ENCODE assay signal across 19 cellular contexts in genomic region chr4:84673475-84674230, GRCh38.
DNase-seq lines count a peak whose midpoint lies in the region; ATAC-seq and TF ChIP-seq lines count a peak whose summit lies in the region.
"Had no signal": no experiment of that assay in that cellular context is flagged by ENCODE, and none has a peak within 500 bp of the region (broad histone marks: within the 10 kb centered on the region; RNA-seq: fewer than 3 reads in every experiment).

No MANE protein-coding gene starts in this region.

- H3K4me3 ChIP-seq in AG09309 (ENCODE audit: control insufficient read depth, low read depth, low read length) (no peak overlapping the region), IMR-90 (ENCODE audit: insufficient read depth, low read depth, low read length) (no peak overlapping the region), lung (no peak overlapping the region)
- H3K4me3 ChIP-seq: hepatocyte, mucosa of descending colon, right atrium auricular region, transverse colon had no signal

- H3K18ac ChIP-seq in IMR-90 (ENCODE audit: low read depth, low read length), result peak overlapping the region; percentile 84; the same call in 1 of the 2 replicates

- peaks cover 13% of the 10 kb centered on the region for H3K9me1 ChIP-seq in IMR-90 (ENCODE audit: insufficient read depth, low read length)

- POLR2A ChIA-PET in IMR-90 (lab: Charles Lee; ENCODE audit: unreplicated experiment), result no interaction called here

- H2BK120ac ChIP-seq in IMR-90 (ENCODE audit: low read depth, low read length), result 0 out of 2 replicates have a peak overlapping the region, but pooled peaks have one; percentile 36

- no peak overlapping the region for H2AFZ ChIP-seq in IMR-90 (replicated peaks; ENCODE audit: low read length, poor library complexity)
- H2AFZ ChIP-seq: hepatocyte had no signal

- TF ChIP-seq RAD21 in IMR-90 (IDR thresholded peaks at IDR 0.05; ENCODE audit: low read length), result no peak

- no peak overlapping the region for H3K23ac ChIP-seq in IMR-90 (ENCODE audit: low read depth, low read length)

- H3K36me3 ChIP-seq in IMR-90 (ENCODE audit: control insufficient read depth, insufficient read depth, low read length) (peaks cover 28% of the 10 kb centered on the region), lung (ENCODE audit: control insufficient read depth in 2 of 2, insufficient read depth in 2 of 2, low read length in 2 of 2) (peaks cover 18 to 36% of the 10 kb centered on the region in 2 donors)

- no TSS peak for BruUV-seq in IMR-90 (replicated peaks; lab: Mats Ljungman, UMichigan)

- H3K4me1 ChIP-seq in IMR-90 (ENCODE audit: control insufficient read depth, insufficient read depth, low read length) (peaks cover 10% of the 10 kb centered on the region), lung (ENCODE audit: control insufficient read depth in 2 of 2, insufficient read depth in 2 of 2, low read length in 2 of 2) (peaks cover 0 to 3% of the 10 kb centered on the region in 2 donors)
- H3K4me1 ChIP-seq: transverse colon had no signal

- peak overlapping the region; percentile 65 for H3K4ac ChIP-seq in IMR-90 (ENCODE audit: low read depth, low read length)

- whole genome bisulfite sequencing in IMR-90 (ENCODE audit: extremely low coverage in 2 of 2, insufficient read length in 1 of 2), 2 experiments, result no CpG with 5 or more reads among the region's 1 CpG
- 78 to 84% methylated on average over 1 of the region's 1 CpG for WGBS in lung, 2 donors

- peak overlapping the region; percentile 84 for H3K27ac Mint-ChIP-seq in chondrocyte (ENCODE audit: unreplicated experiment)
- no peak overlapping the region for H3K27ac Mint-ChIP-seq in activated T-helper 2 cell treated with anti-CD3 and anti-CD28 coated beads, Interferon-gamma antibody, Interleukin-2, Interleukin-4, amounts not matched to agents 10 μg/mL and 5 μg/mL and 100 μg/mL, durations not matched to agents 14 hours and 24 hours and 36 hours
- no peak overlapping the region for H3K27ac Mint-ChIP-seq in T-helper 17 cell
- H3K27ac Mint-ChIP-seq: CD4-positive, alpha-beta T cell had no signal

- H4K8ac ChIP-seq in IMR-90 (ENCODE audit: low read depth in 2 of 2, low read length in 2 of 2), result peak overlapping the region; percentile 40 to 64; a peak in 2 of 4 replicates

- ATAC-seq in IMR-90 (ENCODE audit: low read depth), result peak; percentile 85
- ATAC-seq in lung (ENCODE audit: insufficient read depth, low FRiP score), result peak; percentile 58
- no peak for ATAC-seq in GM21423 (IDR thresholded peaks at IDR 0.05; ENCODE audit: unreplicated experiment)
- no peak for ATAC-seq in HG03571 (IDR thresholded peaks at IDR 0.05; ENCODE audit: unreplicated experiment)
- no peak for ATAC-seq in T-helper 17 cell
- ATAC-seq: mucosa of descending colon had no signal

- H2AK9ac ChIP-seq in IMR-90 (replicated peaks; ENCODE audit: low read depth, low read length, poor library complexity), result no peak overlapping the region

- dilution Hi-C loops in IMR-90 (cut with HindIII; ENCODE audit: low sequenced_read_pairs, unreplicated experiment), result no loop called here

- peak overlapping the region; percentile 84; the same call in 1 of the 2 replicates for H2AK5ac ChIP-seq in IMR-90 (ENCODE audit: low read depth, low read length)

- H3K79me1 ChIP-seq in IMR-90 (ENCODE audit: low read depth in 1 of 2, low read length in 2 of 2), result 0 out of 4 replicates have a peak, but pooled peaks cover 0 to 6% of the 10 kb centered on the region in 2 experiments

- H3K27ac ChIP-seq in IMR-90 (ENCODE audit: insufficient read depth, low read length) (peak overlapping the region; percentile 55; the same call in 1 of the 2 replicates), lung (ENCODE audit: low read depth in 1 of 2, low read length in 1 of 2) (no peak overlapping the region)
- H3K27ac ChIP-seq: hepatocyte, right atrium auricular region, transverse colon had no signal

- H3K56ac ChIP-seq in IMR-90 (ENCODE audit: extremely low read depth, insufficient read depth, low read length), result no peak overlapping the region

- H3K27me3 ChIP-seq in IMR-90 (ENCODE audit: control insufficient read depth, insufficient read depth, low read length) (no peaks in the 10 kb centered on the region), lung (ENCODE audit: control insufficient read depth, insufficient read depth) (no peaks in the 10 kb centered on the region)
- H3K27me3 ChIP-seq: hepatocyte, right atrium auricular region, transverse colon had no signal

- H3K9me3 ChIP-seq in IMR-90 (ENCODE audit: control insufficient read depth, insufficient read depth, low read length) (no peaks in the 10 kb centered on the region), lung (ENCODE audit: control insufficient read depth in 2 of 2, insufficient read depth in 1 of 2, low read length in 1 of 2) (no peaks in the 10 kb centered on the region), T-helper 17 cell (ENCODE audit: control insufficient read depth, low read length, poor library complexity, severe bottlenecking) (no peaks in the 10 kb centered on the region)
- H3K9me3 ChIP-seq: mucosa of descending colon, right atrium auricular region, transverse colon had no signal

- peak overlapping the region; percentile 67; the same call in 1 of the 3 replicates for H2BK15ac ChIP-seq in IMR-90 (ENCODE audit: low read depth, low read length)

- intact Hi-C loops in IMR-90 (cut with micrococcal nuclease), result loop anchor here (5.0 kb wide), 1 partner anchor 91 kb away; the partner anchor contains the start of gene CDS1
- intact Hi-C loops in activated T-helper 2 cell treated with anti-CD3 and anti-CD28 coated beads, Interferon-gamma antibody, Interleukin-2, Interleukin-4, amounts not matched to agents 10 μg/mL and 5 μg/mL and 100 μg/mL, durations not matched to agents 14 hours and 24 hours and 36 hours (cut with micrococcal nuclease), result no loop called here

- peak; percentile 64 for DNase-seq in AG09309 (ENCODE audit: low read depth)
- peak; percentile 92 for DNase-seq in IMR-90
- no peak for DNase-seq in chondrocyte (ENCODE audit: low spot score)
- no peak for DNase-seq in lung (ENCODE audit: low spot score)
- no peak for DNase-seq in activated T-helper 2 cell treated with anti-CD3 and anti-CD28 coated beads, Interferon-gamma antibody, Interleukin-2, Interleukin-4, amounts not matched to agents 10 μg/mL and 5 μg/mL and 100 μg/mL, durations not matched to agents 14 hours and 24 hours and 36 hours (ENCODE audit: low spot score)
- DNase-seq in T-helper 17 cell, result no peak
- DNase-seq: activated CD4-positive, alpha-beta T cell treated with anti-CD3 and anti-CD28 coated beads for 4 hours; activated effector memory CD4-positive, alpha-beta T cell treated with anti-CD3 and anti-CD28 coated beads, Interleukin-2, amount 50 U/mL, for 16 hours; CD4-positive, alpha-beta T cell; cortex of kidney; mucosa of descending colon; NCI-H1436; NCI-H69; SIG-M5; transverse colon had no signal

- no peak overlapping the region for H3K9ac ChIP-seq in IMR-90 (ENCODE audit: low read depth, low read length)

- H3K9me3 Mint-ChIP-seq in chondrocyte (ENCODE audit: low read depth), result no peaks in the 10 kb centered on the region
- H3K9me3 Mint-ChIP-seq in activated T-helper 2 cell treated with anti-CD3 and anti-CD28 coated beads, Interferon-gamma antibody, Interleukin-2, Interleukin-4, amounts not matched to agents 10 μg/mL and 5 μg/mL and 100 μg/mL, durations not matched to agents 14 hours and 24 hours and 36 hours, result no peaks in the 10 kb centered on the region
- H3K9me3 Mint-ChIP-seq: CD4-positive, alpha-beta T cell had no signal

- TF ChIP-seq CTCF in AG09309 (IDR thresholded peaks at IDR 0.05; ENCODE audit: control insufficient read depth, insufficient read depth, low read depth, low read length, missing control alignments), result no peak
- no peak for TF ChIP-seq CTCF in IMR-90 (conservative IDR thresholded peaks at IDR 0.05; ENCODE audit: low read depth, low read length)
- TF ChIP-seq CTCF in chondrocyte (IDR thresholded peaks at IDR 0.05), result no peak
- TF ChIP-seq CTCF in lung (IDR thresholded peaks at IDR 0.05; ENCODE audit: control extremely low read depth, extremely low read depth), result no peak

- H3K4me2 ChIP-seq in IMR-90 (ENCODE audit: low read depth, low read length), result peak overlapping the region; percentile 23; the same call in 1 of the 2 replicates
- H3K4me2 ChIP-seq: hepatocyte had no signal

- no peaks in the 10 kb centered on the region for H3K27me3 Mint-ChIP-seq in chondrocyte (ENCODE audit: low read depth)
- no peaks in the 10 kb centered on the region for H3K27me3 Mint-ChIP-seq in activated T-helper 2 cell treated with anti-CD3 and anti-CD28 coated beads, Interferon-gamma antibody, Interleukin-2, Interleukin-4, amounts not matched to agents 10 μg/mL and 5 μg/mL and 100 μg/mL, durations not matched to agents 14 hours and 24 hours and 36 hours (ENCODE audit: low read depth)
- peaks cover 5% of the 10 kb centered on the region for H3K27me3 Mint-ChIP-seq in T-helper 17 cell
- H3K27me3 Mint-ChIP-seq: CD4-positive, alpha-beta T cell had no signal

- no peak for TF ChIP-seq POLR2A in IMR-90 (IDR thresholded peaks at IDR 0.05; ENCODE audit: low read depth, low read length)

- H3K4me3 Mint-ChIP-seq in chondrocyte (ENCODE audit: unreplicated experiment), result no peak overlapping the region
- H3K4me3 Mint-ChIP-seq in activated T-helper 2 cell treated with anti-CD3 and anti-CD28 coated beads, Interferon-gamma antibody, Interleukin-2, Interleukin-4, amounts not matched to agents 10 μg/mL and 5 μg/mL and 100 μg/mL, durations not matched to agents 14 hours and 24 hours and 36 hours (ENCODE audit: low read depth), result no peak overlapping the region
- H3K4me3 Mint-ChIP-seq in T-helper 17 cell, result no peak overlapping the region
- H3K4me3 Mint-ChIP-seq: CD4-positive, alpha-beta T cell had no signal

- 0 out of 2 replicates have a peak, but pooled peaks cover 3% of the 10 kb centered on the region for H4K20me1 ChIP-seq in IMR-90 (ENCODE audit: insufficient read depth, low read length)

- H3K36me3 Mint-ChIP-seq in chondrocyte (ENCODE audit: low read depth), result peaks cover 25% of the 10 kb centered on the region
- H3K36me3 Mint-ChIP-seq in activated T-helper 2 cell treated with anti-CD3 and anti-CD28 coated beads, Interferon-gamma antibody, Interleukin-2, Interleukin-4, amounts not matched to agents 10 μg/mL and 5 μg/mL and 100 μg/mL, durations not matched to agents 14 hours and 24 hours and 36 hours (ENCODE audit: low read depth), result no peaks in the 10 kb centered on the region
- H3K36me3 Mint-ChIP-seq in T-helper 17 cell (ENCODE audit: low read depth), result no peaks in the 10 kb centered on the region

- H4K5ac ChIP-seq in IMR-90 (ENCODE audit: low read depth, low read length), result peak overlapping the region; percentile 83; the same call in 1 of the 2 replicates

- H4K91ac ChIP-seq in IMR-90 (ENCODE audit: insufficient read depth, low read depth, low read length), result no peak overlapping the region

- in situ Hi-C loops in IMR-90 (cut with MboI; ENCODE audit: low sequenced_read_pairs), result no loop called here

- peak overlapping the region; percentile 61; the same call in 1 of the 2 replicates for H2BK20ac ChIP-seq in IMR-90 (ENCODE audit: low read depth, low read length)

- peak overlapping the region; percentile 56 for H2BK5ac ChIP-seq in IMR-90 (ENCODE audit: low read depth, low read length, poor library complexity, severe bottlenecking)

- CTCF ChIA-PET in IMR-90 (lab: Yijun Ruan, JAX), result interaction anchor here (0.7 kb wide), 1 partner anchor 11 kb away, joined by 3 read pairs; no protein-coding TSS in a partner anchor

- peaks cover 14% of the 10 kb centered on the region for H3K4me1 Mint-ChIP-seq in chondrocyte (ENCODE audit: low read depth)
- H3K4me1 Mint-ChIP-seq in activated T-helper 2 cell treated with anti-CD3 and anti-CD28 coated beads, Interferon-gamma antibody, Interleukin-2, Interleukin-4, amounts not matched to agents 10 μg/mL and 5 μg/mL and 100 μg/mL, durations not matched to agents 14 hours and 24 hours and 36 hours (ENCODE audit: low read depth), result no peaks in the 10 kb centered on the region
- H3K4me1 Mint-ChIP-seq in T-helper 17 cell, result no peaks in the 10 kb centered on the region

- H3K14ac ChIP-seq in IMR-90 (replicated peaks; ENCODE audit: low read depth, low read length), result peak overlapping the region; percentile 24

Comparison
In these comparisons a context has a peak if more than half of its experiments do, and no peak if none do; other contexts are left out.
1. DNase-seq: peak in AG09309 (single experiment) and IMR-90 (single experiment); none in chondrocyte (single experiment), lung (single experiment), activated T-helper 2 cell treated with anti-CD3 and anti-CD28 coated beads, Interferon-gamma antibody, Interleukin-2, Interleukin-4, amounts not matched to agents 10 μg/mL and 5 μg/mL and 100 μg/mL, durations not matched to agents 14 hours and 24 hours and 36 hours (single experiment) and T-helper 17 cell (0 of 3).
2. ATAC-seq: peak in IMR-90 (single experiment) and lung (single experiment); none in GM21423 (single experiment), HG03571 (single experiment) and T-helper 17 cell (single experiment).